17 cellular contexts compared by ENCODE assay signal in the genomic region with DNA sequence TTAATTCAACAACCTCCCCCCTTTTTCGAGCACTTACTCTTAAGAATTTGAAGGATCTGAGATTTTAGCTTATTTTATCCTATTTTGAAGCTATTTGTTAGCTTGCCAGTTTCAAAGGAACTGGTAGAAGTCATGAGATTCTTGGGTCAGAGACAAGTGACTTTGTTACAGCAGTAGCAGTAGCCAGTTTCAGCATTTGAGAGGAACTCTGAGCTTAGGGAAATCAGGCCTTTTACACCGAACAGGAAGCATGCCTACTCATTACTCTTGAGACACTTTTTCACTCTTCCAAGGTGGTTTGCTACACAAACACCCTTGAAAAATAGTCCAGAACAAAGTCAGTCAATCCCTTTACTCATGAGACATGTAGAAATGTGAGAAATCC. TPM values are rescaled to one million over a fixed set of nuclear protein-coding genes. Genes with fewer than 3 reads are reported as not detected.
DNase-seq lines count a peak whose midpoint lies in the region; ATAC-seq, FAIRE-seq and TF ChIP-seq lines count a peak whose summit lies in the region.
"Had no signal": no experiment of that assay in that cellular context is flagged by ENCODE, and none has a peak within 500 bp of the region (broad histone marks: within the 10 kb centered on the region; RNA-seq: fewer than 3 reads in every experiment).

No MANE protein-coding gene starts in this region.

- dilution Hi-C loops in endothelial cell of umbilical vein (cut with MboI; ENCODE audit: extremely low pct_ligation_motif_present, low sequenced_read_pairs) = no loop called here

- H3K4me3 Mint-ChIP-seq in osteocyte (ENCODE audit: unreplicated experiment) = no peak overlapping the region

- H3K27me3 Mint-ChIP-seq in osteocyte (ENCODE audit: unreplicated experiment) = no peaks in the 10 kb centered on the region

- no peak for FAIRE-seq in endothelial cell of umbilical vein (lab: Jason Lieb, UNC)
- FAIRE-seq: HTR-8/SVneo had no signal

- H3K4me3 ChIP-seq in PC-3 (ENCODE audit: low read length) = peak overlapping the region; percentile 14; the same call in 1 of the 2 replicates
- H3K4me3 ChIP-seq in endothelial cell of umbilical vein (replicated peaks in 1 of 3; ENCODE audit: insufficient read depth in 1 of 3, low read depth in 1 of 3, low read length in 3 of 3) = no peak overlapping the region
- H3K4me3 ChIP-seq: smooth muscle cell had no signal

- H3K4me1 ChIP-seq in PC-3 (ENCODE audit: insufficient read depth, low read length) = peaks cover 55% of the 10 kb centered on the region
- peaks cover 25% of the 10 kb centered on the region for H3K4me1 ChIP-seq in endothelial cell of umbilical vein (ENCODE audit: control insufficient read depth, extremely low read depth, insufficient read depth, low read length)

- H3K36me3 Mint-ChIP-seq in osteocyte (ENCODE audit: unreplicated experiment) = peaks cover 3% of the 10 kb centered on the region

- peak overlapping the region; percentile 96 for H3K27ac ChIP-seq in PC-3 (ENCODE audit: low read length)
- H3K27ac ChIP-seq in endothelial cell of umbilical vein (ENCODE audit: insufficient read depth, low read depth, low read length) = peak overlapping the region; percentile 62
- H3K27ac ChIP-seq: WERI-Rb-1 had no signal

- H3K27ac Mint-ChIP-seq in osteocyte (ENCODE audit: unreplicated experiment) = peak overlapping the region; percentile 50

- H3K27me3 ChIP-seq in PC-3 (ENCODE audit: low read length) (no peaks in the 10 kb centered on the region), endothelial cell of umbilical vein (ENCODE audit: control insufficient read depth in 2 of 2, insufficient read depth in 2 of 2, low read length in 2 of 2) (no peaks in the 10 kb centered on the region)

- ATAC-seq in PC-3 (0 out of 2 replicates have a peak, but pooled peaks have one; percentile 1), GM21447 (IDR thresholded peaks at IDR 0.05; ENCODE audit: unreplicated experiment) (no peak)
- ATAC-seq: left ventricle myocardium superior, SK-N-SH treated with all-trans-retinoic acid at 6 μM for 48 hours had no signal

- DNase-seq in CD1c-positive myeloid dendritic cell (ENCODE audit: extremely low spot score) = peak; percentile 50
- DNase-seq in PC-3 = no peak
- DNase-seq in endothelial cell of umbilical vein (ENCODE audit: low read depth, low spot score) = peak; percentile 71
- no peak for DNase-seq in osteocyte (ENCODE audit: extremely low spot score, unreplicated experiment)
- DNase-seq in SK-N-DZ (ENCODE audit: low spot score) = no peak
- no peak for DNase-seq in NCI-H2081 (lab: John Stamatoyannopoulos, UW)
- DNase-seq in NCI-H1694 treated with DMSO at 0.1 percent for 48 hours (lab: John Stamatoyannopoulos, UW) = no peak
- DNase-seq: activated gamma-delta T cell, caudate nucleus, DMS79 treated with DMSO at 0.1 percent for 48 hours, head of caudate nucleus, left ventricle myocardium superior, WERI-Rb-1 had no signal

- H4K20me1 ChIP-seq in PC-3 (ENCODE audit: low read length) = no peaks in the 10 kb centered on the region
- H4K20me1 ChIP-seq in endothelial cell of umbilical vein (replicated peaks; ENCODE audit: control insufficient read depth, extremely low read depth, insufficient read depth, low read length) = no peaks in the 10 kb centered on the region

- H3K36me3 ChIP-seq in PC-3 (ENCODE audit: low read depth, low read length) (no peaks in the 10 kb centered on the region), endothelial cell of umbilical vein (ENCODE audit: control insufficient read depth in 2 of 2, extremely low read depth in 1 of 2, insufficient read depth in 2 of 2, low read length in 2 of 2) (no peaks in the 10 kb centered on the region)
- H3K36me3 ChIP-seq: WERI-Rb-1 had no signal

- H3K9me2 ChIP-seq in PC-3 (replicated peaks; ENCODE audit: low read length) = no peaks in the 10 kb centered on the region

- POLR2A ChIA-PET in PC-3 (lab: Charles Lee; ENCODE audit: unreplicated experiment) (interaction anchor here (0.6 kb wide), 2 partner anchors 13 to 201 kb away, joined by 4 to 20 read pairs; no protein-coding TSS in a partner anchor), endothelial cell of umbilical vein (lab: Charles Lee) (interaction anchor here (1.1 to 1.3 kb wide), 2 partner anchors 27 to 31 kb away, joined by 3 read pairs; no protein-coding TSS in a partner anchor)

- H3K9me3 Mint-ChIP-seq in osteocyte (ENCODE audit: unreplicated experiment) = peaks cover 5% of the 10 kb centered on the region

- intact Hi-C loops in PC-3 (cut with micrococcal nuclease) = loop anchor here (1.0 to 5.0 kb wide), 2 partner anchors 40 to 71 kb away; no protein-coding TSS in a partner anchor
- intact Hi-C loops in endothelial cell of umbilical vein (cut with micrococcal nuclease) = loop anchor here (5.0 kb wide), 1 partner anchor 40 kb away; no protein-coding TSS in a partner anchor

- H3K4me1 Mint-ChIP-seq in osteocyte (ENCODE audit: unreplicated experiment) = peaks cover 24% of the 10 kb centered on the region

- peak overlapping the region; percentile 64 for H3K9ac ChIP-seq in PC-3 (ENCODE audit: low read length)
- H3K9ac ChIP-seq in endothelial cell of umbilical vein (replicated peaks; ENCODE audit: extremely low read depth, insufficient read depth, low read length) = no peak overlapping the region

- H3F3A ChIP-seq in PC-3 (ENCODE audit: low read length, unreplicated experiment) = peaks cover 16% of the 10 kb centered on the region

- no peak for TF ChIP-seq POLR2A in endothelial cell of umbilical vein (IDR thresholded peaks at IDR 0.05; ENCODE audit: low read depth, low read length)

- H3K9me3 ChIP-seq in PC-3 (ENCODE audit: low read length) (no peaks in the 10 kb centered on the region), endothelial cell of umbilical vein (replicated peaks; ENCODE audit: control insufficient read depth, insufficient read depth, low read length) (no peaks in the 10 kb centered on the region)

- TF ChIP-seq CTCF in PC-3 (conservative IDR thresholded peaks at IDR 0.05; ENCODE audit: low read depth, low read length) = no peak
- TF ChIP-seq CTCF in endothelial cell of umbilical vein (IDR thresholded peaks at IDR 0.05; ENCODE audit: extremely low read depth in 1 of 2, insufficient read depth in 1 of 2, low read depth in 1 of 2, low read length in 2 of 2) = no peak
- no peak for TF ChIP-seq CTCF in osteocyte (IDR thresholded peaks at IDR 0.05)

- CTCF ChIA-PET in PC-3 (lab: Charles Lee) = interaction anchor here (0.7 kb wide), 1 partner anchor 87 kb away, joined by 3 read pairs; no protein-coding TSS in a partner anchor
- CTCF ChIA-PET in endothelial cell of umbilical vein (lab: Charles Lee) = interaction anchor here (1.1 to 1.7 kb wide), 10 partner anchors 11 to 446 kb away, joined by 3 to 15 read pairs (median 4); a partner anchor contains a TSS

- H3K4me2 ChIP-seq in PC-3 (ENCODE audit: low read length) = peak overlapping the region; percentile 50
- peak overlapping the region; percentile 70 for H3K4me2 ChIP-seq in endothelial cell of umbilical vein (ENCODE audit: insufficient read depth, low read length)
- H3K4me2 ChIP-seq: smooth muscle cell had no signal

- BruUV-seq in PC-3 (replicated peaks; lab: Mats Ljungman, UMichigan) (no TSS peak), endothelial cell of umbilical vein (replicated peaks; lab: Mats Ljungman, UMichigan) (no TSS peak)

- no peak overlapping the region for H2AFZ ChIP-seq in PC-3 (ENCODE audit: low read length)
- H2AFZ ChIP-seq in endothelial cell of umbilical vein (ENCODE audit: low read depth, low read length) = peak overlapping the region; percentile 4

- H3K9me1 ChIP-seq in endothelial cell of umbilical vein (replicated peaks; ENCODE audit: control insufficient read depth, extremely low read depth, insufficient read depth, low read length) = no peaks in the 10 kb centered on the region

- H3K79me2 ChIP-seq in PC-3 (ENCODE audit: low read length) = no peaks in the 10 kb centered on the region
- no peaks in the 10 kb centered on the region for H3K79me2 ChIP-seq in endothelial cell of umbilical vein (ENCODE audit: control insufficient read depth, insufficient read depth, low read length)

TF ChIP-seq in endothelial cell of umbilical vein, 7 proteins besides CTCF, POLR2A, EP300 and RAD21:
- TF ChIP-seq GATA2 (IDR thresholded peaks at IDR 0.05; ENCODE audit: insufficient read depth, insufficient read length, low read depth, low read length) (no peak), MYC (IDR thresholded peaks at IDR 0.05; ENCODE audit: low read depth, low read length) (no peak)

RNA-seq across cellular contexts. Expression of a gene that starts 24.5 kb away (rescaled TPM):
- total RNA-seq in PC-3 (2014; rRNA removed) (408 and 535 TPM in 2 replicates), endothelial cell of umbilical vein (559 and 619 TPM in 2 replicates), osteocyte (120 and 122 TPM in 2 replicates)
- polyA plus RNA-seq in endothelial cell of umbilical vein = 1,270 and 1,407 TPM in 2 replicates
- 1,095 and 1,145 TPM in 2 replicates for polyA plus RNA-seq in endothelial cell of umbilical vein (2011; cell fraction: cytosol; rRNA removed)
- polyA plus RNA-seq in endothelial cell of umbilical vein (2011; cell fraction: nucleus; rRNA removed) = 679 and 727 TPM in 2 replicates
- polyA plus RNA-seq in endothelial cell of umbilical vein (2012) = 331 and 379 TPM in 2 replicates
- 1,191 and 1,311 TPM in 2 replicates for polyA minus RNA-seq in endothelial cell of umbilical vein
- 916 TPM for polyA minus RNA-seq in endothelial cell of umbilical vein (2011; cell fraction: cytosol; rRNA and poly(A)+ RNA removed)
- polyA minus RNA-seq in endothelial cell of umbilical vein (2011; cell fraction: nucleus; rRNA and poly(A)+ RNA removed) = 436 and 623 TPM in 2 replicates
- polyA plus RNA-seq in SK-N-DZ (2014; cell fraction: cytosol; rRNA removed) = not detected in 2 replicates
- polyA plus RNA-seq in SK-N-DZ (2014; cell fraction: nucleus; rRNA removed) = not detected in 2 replicates

Comparison
In these comparisons a context has a peak if more than half of its experiments do, and no peak if none do; other contexts are left out.
1. DNase-seq: peak in CD1c-positive myeloid dendritic cell (single experiment) and endothelial cell of umbilical vein (single experiment); none in PC-3 (single experiment), osteocyte (single experiment), SK-N-DZ (single experiment), NCI-H2081 (0 of 2) and NCI-H1694 treated with DMSO at 0.1 percent for 48 hours (single experiment).